Comparison of ENCODE assay signal across 18 cellular contexts in the genomic region with DNA sequence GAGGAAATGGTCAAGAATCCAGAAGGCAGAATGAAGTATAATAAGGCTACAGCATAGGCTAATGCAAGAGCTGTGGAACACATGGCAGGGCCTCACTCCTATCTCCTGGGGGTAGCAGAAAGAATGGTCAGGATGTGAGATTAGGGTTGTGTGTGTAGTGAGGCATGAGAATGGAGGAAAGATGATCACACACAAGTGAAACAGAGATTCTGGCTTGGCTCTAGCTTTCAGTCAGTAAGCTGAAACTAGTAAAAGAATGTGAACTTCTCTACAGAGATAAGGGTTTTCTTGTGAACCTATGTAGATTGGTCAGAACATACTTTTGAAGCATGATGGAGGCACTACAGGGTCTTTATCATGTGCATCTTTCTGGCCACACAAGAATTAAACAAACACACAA.
DNase-seq lines count a peak whose midpoint lies in the region; ATAC-seq and TF ChIP-seq lines count a peak whose summit lies in the region.
"Had no signal": no experiment of that assay in that cellular context is flagged by ENCODE, and none has a peak within 500 bp of the region (broad histone marks: within the 10 kb centered on the region; RNA-seq: fewer than 3 reads in every experiment).

No MANE protein-coding gene starts in this region.

- intact Hi-C loops in activated CD8-positive, alpha-beta T cell treated with anti-CD3 and anti-CD28 coated beads for 36 hours (cut with micrococcal nuclease) = no loop called here

- no peaks in the 10 kb centered on the region for H3K36me3 ChIP-seq in Karpas-422 (ENCODE audit: insufficient read depth, low read length)
- H3K36me3 ChIP-seq: esophagus muscularis mucosa, uterus had no signal

- H3K9me3 ChIP-seq in Karpas-422 (ENCODE audit: low read length) = no peaks in the 10 kb centered on the region
- H3K9me3 ChIP-seq: esophagus muscularis mucosa, uterus had no signal

- H3K4me1 Mint-ChIP-seq in activated CD8-positive, alpha-beta T cell treated with anti-CD3 and anti-CD28 coated beads for 36 hours (ENCODE audit: low read depth) = peaks cover 3% of the 10 kb centered on the region
- H3K4me1 Mint-ChIP-seq: naive B cell had no signal

- H3K4me1 ChIP-seq in Karpas-422 (ENCODE audit: low read length) = no peaks in the 10 kb centered on the region
- H3K4me1 ChIP-seq: esophagus muscularis mucosa, uterus had no signal

- peaks cover 8% of the 10 kb centered on the region for H3K9me3 Mint-ChIP-seq in activated CD8-positive, alpha-beta T cell treated with anti-CD3 and anti-CD28 coated beads for 36 hours

- H3K27me3 Mint-ChIP-seq in activated CD8-positive, alpha-beta T cell treated with anti-CD3 and anti-CD28 coated beads for 36 hours = no peaks in the 10 kb centered on the region
- H3K27me3 Mint-ChIP-seq: naive B cell; progenitor cell of endocrine pancreas; stimulated activated naive CD8-positive, alpha-beta T cell treated with anti-CD3 and anti-CD28 coated beads, Interleukin-15, Interleukin-2, amounts not matched to agents 100 ng/mL and 50 ng/mL, for 24 hours had no signal

- TF ChIP-seq CTCF in GM13977 (IDR thresholded peaks at IDR 0.05; ENCODE audit: extremely low read depth, insufficient read depth, missing control alignments) (no peak), GM20000 (IDR thresholded peaks at IDR 0.05; ENCODE audit: extremely low read depth, missing control alignments) (no peak)
- no peak for TF ChIP-seq CTCF in activated CD8-positive, alpha-beta T cell treated with anti-CD3 and anti-CD28 coated beads for 36 hours (IDR thresholded peaks at IDR 0.05)

- DNase-seq in GM13977 (ENCODE audit: low spot score) (peak; percentile 16), GM20000 (ENCODE audit: low spot score) (peak; percentile 9), kidney tubule cell (ENCODE audit: low spot score) (no peak), Karpas-422 (no peak)
- no peak for DNase-seq in activated CD4-positive, alpha-beta T cell treated with anti-CD3 and anti-CD28 coated beads for 4 hours
- DNase-seq in activated CD8-positive, alpha-beta T cell treated with anti-CD3 and anti-CD28 coated beads for 36 hours = no peak
- DNase-seq: activated T-cell treated with anti-CD3 and anti-CD28 coated beads, Interleukin-2, amount 50 U/mL, for 4 hours; naive B cell; NCI-H1930; NCI-H524; PC-3; uterus had no signal

- H4K20me1 ChIP-seq in Karpas-422 (ENCODE audit: insufficient read depth, low read depth, low read length) = no peaks in the 10 kb centered on the region

- ATAC-seq in HG02852 (IDR thresholded peaks at IDR 0.05; ENCODE audit: unreplicated experiment) (peak; percentile 95), HG03521 (IDR thresholded peaks at IDR 0.05; ENCODE audit: unreplicated experiment) (peak; percentile 71)
- no peak for ATAC-seq in activated CD8-positive, alpha-beta T cell treated with anti-CD3 and anti-CD28 coated beads for 36 hours
- ATAC-seq: activated T-cell treated with anti-CD3 and anti-CD28 coated beads, Interleukin-2, amount 50 U/mL, for 4 hours; PC-3 had no signal

- in situ Hi-C loops in GM13977 (cut with MboI; ENCODE audit: low pct_unique_long_range_greater_than_20kb, low sequenced_read_pairs, unreplicated experiment) = no loop called here

- no peak overlapping the region for H3K4me3 ChIP-seq in Karpas-422 (ENCODE audit: low read length)
- H3K4me3 ChIP-seq: esophagus muscularis mucosa, SK-N-MC, uterus had no signal

- CTCF ChIA-PET in activated CD8-positive, alpha-beta T cell treated with anti-CD3 and anti-CD28 coated beads for 36 hours (lab: Charles Lee) = no interaction called here

- no peaks in the 10 kb centered on the region for H3K9me2 ChIP-seq in Karpas-422 (replicated peaks; ENCODE audit: insufficient read depth, low read length)

- H3K4me2 ChIP-seq in Karpas-422 (ENCODE audit: low read depth, low read length, poor library complexity, severe bottlenecking) = no peak overlapping the region

- H3K4me3 Mint-ChIP-seq in activated CD8-positive, alpha-beta T cell treated with anti-CD3 and anti-CD28 coated beads for 36 hours = no peak overlapping the region
- H3K4me3 Mint-ChIP-seq: activated T-cell treated with anti-CD3 and anti-CD28 coated beads, Interleukin-2, amount 50 U/mL, for 4 hours; naive B cell; stimulated activated naive CD8-positive, alpha-beta T cell treated with anti-CD3 and anti-CD28 coated beads, Interleukin-15, Interleukin-2, amounts not matched to agents 100 ng/mL and 50 ng/mL, for 24 hours had no signal

- H3K9ac ChIP-seq in Karpas-422 (ENCODE audit: low read length) = no peak overlapping the region

- H3K27me3 ChIP-seq in Karpas-422 (ENCODE audit: low read length) = no peaks in the 10 kb centered on the region
- H3K27me3 ChIP-seq: esophagus muscularis mucosa, uterus had no signal

- no peak overlapping the region for H2AFZ ChIP-seq in Karpas-422 (ENCODE audit: low read length)

- H3K36me3 Mint-ChIP-seq in activated CD8-positive, alpha-beta T cell treated with anti-CD3 and anti-CD28 coated beads for 36 hours (ENCODE audit: low read depth) = no peaks in the 10 kb centered on the region
- H3K36me3 Mint-ChIP-seq: naive B cell had no signal

- POLR2A ChIA-PET in activated CD8-positive, alpha-beta T cell treated with anti-CD3 and anti-CD28 coated beads for 36 hours (lab: Charles Lee) = no interaction called here

- H3K79me2 ChIP-seq in Karpas-422 (ENCODE audit: low read length) = no peaks in the 10 kb centered on the region

- no peak overlapping the region for H3K27ac Mint-ChIP-seq in activated CD8-positive, alpha-beta T cell treated with anti-CD3 and anti-CD28 coated beads for 36 hours
- H3K27ac Mint-ChIP-seq: naive B cell; progenitor cell of endocrine pancreas; stimulated activated naive CD8-positive, alpha-beta T cell treated with anti-CD3 and anti-CD28 coated beads, Interleukin-15, Interleukin-2, amounts not matched to agents 100 ng/mL and 50 ng/mL, for 24 hours had no signal

- H3K27ac ChIP-seq in Karpas-422 (ENCODE audit: low read length) = no peak overlapping the region
- H3K27ac ChIP-seq: esophagus muscularis mucosa, SK-N-MC, uterus had no signal

Comparison
In these comparisons a context has a peak if more than half of its experiments do, and no peak if none do; other contexts are left out.
1. DNase-seq: peak in GM13977 (single experiment) and GM20000 (single experiment); none in activated CD4-positive, alpha-beta T cell treated with anti-CD3 and anti-CD28 coated beads for 4 hours (0 of 2), kidney tubule cell (single experiment), Karpas-422 (single experiment) and activated CD8-positive, alpha-beta T cell treated with anti-CD3 and anti-CD28 coated beads for 36 hours (single experiment).